In the genomic region with DNA sequence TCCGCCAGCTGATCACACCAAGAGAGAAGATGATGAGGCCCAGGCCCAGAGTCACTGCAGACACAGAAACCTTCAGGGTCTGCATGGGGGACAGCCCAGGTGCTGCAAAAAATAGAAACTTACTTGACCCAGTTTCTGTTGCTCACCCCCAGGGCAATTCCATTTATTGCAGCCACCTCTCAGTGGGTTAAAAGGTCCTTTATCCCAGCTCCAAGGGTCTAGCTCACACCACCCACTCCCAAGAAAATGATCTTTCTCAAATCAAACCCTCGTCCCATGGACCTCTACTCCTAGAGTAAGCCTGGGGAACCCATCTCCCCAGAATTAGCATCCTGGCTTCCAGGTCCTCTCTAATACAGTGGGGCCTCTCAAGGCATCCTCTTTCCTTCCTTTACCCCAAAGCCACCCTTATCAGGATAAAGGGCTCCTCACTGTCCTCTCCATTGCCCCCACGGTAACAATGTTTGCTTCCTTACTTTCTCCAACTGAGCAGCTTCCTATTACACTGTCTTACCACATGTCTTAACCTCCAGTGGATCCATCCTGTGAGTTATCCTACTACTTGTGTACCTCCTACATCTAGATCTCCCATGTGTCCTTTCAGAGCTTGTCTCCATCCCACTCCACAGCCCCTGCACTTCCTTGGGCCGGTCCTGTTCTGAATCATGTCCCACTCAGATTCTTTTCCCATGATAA, we compare ENCODE assay signal across 1 cellular context.
TF ChIP-seq lines count a peak whose summit lies in the region.

No MANE protein-coding gene starts in this region.

TF ChIP-seq in GM12878, 131 proteins besides CTCF, POLR2A, EP300 and RAD21:
- TF ChIP-seq SMAD5 (IDR thresholded peaks at IDR 0.05; ENCODE audit: low read depth) (peak; percentile 24; the same call in 1 of the 2 replicates), POLR2AphosphoS5 (IDR thresholded peaks at IDR 0.05; ENCODE audit: low read length) (peak; percentile 73)
- TF ChIP-seq, protein P1, sequence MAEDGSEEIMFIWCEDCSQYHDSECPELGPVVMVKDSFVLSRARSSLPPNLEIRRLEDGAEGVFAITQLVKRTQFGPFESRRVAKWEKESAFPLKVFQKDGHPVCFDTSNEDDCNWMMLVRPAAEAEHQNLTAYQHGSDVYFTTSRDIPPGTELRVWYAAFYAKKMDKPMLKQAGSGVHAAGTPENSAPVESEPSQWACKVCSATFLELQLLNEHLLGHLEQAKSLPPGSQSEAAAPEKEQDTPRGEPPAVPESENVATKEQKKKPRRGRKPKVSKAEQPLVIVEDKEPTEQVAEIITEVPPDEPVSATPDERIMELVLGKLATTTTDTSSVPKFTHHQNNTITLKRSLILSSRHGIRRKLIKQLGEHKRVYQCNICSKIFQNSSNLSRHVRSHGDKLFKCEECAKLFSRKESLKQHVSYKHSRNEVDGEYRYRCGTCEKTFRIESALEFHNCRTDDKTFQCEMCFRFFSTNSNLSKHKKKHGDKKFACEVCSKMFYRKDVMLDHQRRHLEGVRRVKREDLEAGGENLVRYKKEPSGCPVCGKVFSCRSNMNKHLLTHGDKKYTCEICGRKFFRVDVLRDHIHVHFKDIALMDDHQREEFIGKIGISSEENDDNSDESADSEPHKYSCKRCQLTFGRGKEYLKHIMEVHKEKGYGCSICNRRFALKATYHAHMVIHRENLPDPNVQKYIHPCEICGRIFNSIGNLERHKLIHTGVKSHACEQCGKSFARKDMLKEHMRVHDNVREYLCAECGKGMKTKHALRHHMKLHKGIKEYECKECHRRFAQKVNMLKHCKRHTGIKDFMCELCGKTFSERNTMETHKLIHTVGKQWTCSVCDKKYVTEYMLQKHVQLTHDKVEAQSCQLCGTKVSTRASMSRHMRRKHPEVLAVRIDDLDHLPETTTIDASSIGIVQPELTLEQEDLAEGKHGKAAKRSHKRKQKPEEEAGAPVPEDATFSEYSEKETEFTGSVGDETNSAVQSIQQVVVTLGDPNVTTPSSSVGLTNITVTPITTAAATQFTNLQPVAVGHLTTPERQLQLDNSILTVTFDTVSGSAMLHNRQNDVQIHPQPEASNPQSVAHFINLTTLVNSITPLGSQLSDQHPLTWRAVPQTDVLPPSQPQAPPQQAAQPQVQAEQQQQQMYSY (CRISPR knock-in tag; IDR thresholded peaks at IDR 0.05): no peak
